ENCODE assay signal across 22 cellular contexts in the genomic region with DNA sequence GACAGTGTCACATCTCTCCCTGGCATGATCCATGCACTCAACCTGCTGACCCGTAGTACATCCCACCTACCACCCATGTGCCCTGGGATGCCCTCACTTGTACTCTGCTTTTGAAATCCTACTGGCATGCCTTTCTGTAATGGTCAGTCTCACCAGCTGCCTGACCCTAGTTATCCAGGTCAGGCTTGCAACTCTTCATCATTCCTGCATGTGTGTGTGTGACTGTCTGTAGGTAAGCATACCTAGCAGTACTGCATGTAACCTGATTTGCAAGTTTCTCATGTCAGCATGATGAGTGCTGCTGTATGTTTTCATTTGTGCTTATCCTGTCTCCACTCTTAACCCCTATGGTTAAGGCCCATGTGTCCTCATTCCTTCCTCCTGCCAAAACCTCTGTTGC.
"Had no signal": no experiment of that assay in that cellular context is flagged by ENCODE, and none has a peak within 500 bp of the region (broad histone marks: within the 10 kb centered on the region; RNA-seq: fewer than 3 reads in every experiment).

No MANE protein-coding gene starts in this region.

- H3K9me3 ChIP-seq: neutrophil, psoas muscle, right lobe of liver, testis, tibial nerve had no signal

- ATAC-seq: left colon; left ventricle myocardium superior; psoas muscle; right lobe of liver; stimulated activated effector memory CD8-positive, alpha-beta T cell treated with anti-CD3 and anti-CD28 coated beads, Interleukin-12 subunit alpha, Interleukin-12 subunit beta, amount 100 ng/mL, for 72 hours had no signal

- H3K27ac Mint-ChIP-seq: endodermal cell; natural killer cell treated with Interleukin-12 subunit alpha and Interleukin-12 subunit beta and Interleukin-15 and Interleukin-18, amount 100 ng/mL, for 72 hours; stimulated activated effector memory CD8-positive, alpha-beta T cell treated with anti-CD3 and anti-CD28 coated beads, Interleukin-12 subunit alpha, Interleukin-12 subunit beta, amount 100 ng/mL, for 72 hours; stimulated activated naive CD8-positive, alpha-beta T cell treated with anti-CD3 and anti-CD28 coated beads, Interleukin-15, amount 100 ng/mL, for 72 hours had no signal

- H3K36me3 Mint-ChIP-seq: natural killer cell treated with Interleukin-12 subunit alpha and Interleukin-12 subunit beta and Interleukin-15 and Interleukin-18, amount 100 ng/mL, for 72 hours; stimulated activated effector memory CD8-positive, alpha-beta T cell treated with anti-CD3 and anti-CD28 coated beads, Interleukin-12 subunit alpha, Interleukin-12 subunit beta, amount 100 ng/mL, for 72 hours had no signal

- H3K9me3 Mint-ChIP-seq: endodermal cell; stimulated activated effector memory CD8-positive, alpha-beta T cell treated with anti-CD3 and anti-CD28 coated beads, Interleukin-12 subunit alpha, Interleukin-12 subunit beta, amount 100 ng/mL, for 72 hours; stimulated activated naive CD8-positive, alpha-beta T cell treated with anti-CD3 and anti-CD28 coated beads, Interleukin-15, amount 100 ng/mL, for 72 hours had no signal

- H3K36me3 ChIP-seq: neutrophil, right lobe of liver, tibial nerve had no signal

- H3K27ac ChIP-seq: coronary artery, neutrophil, psoas muscle, right lobe of liver, testis, tibial nerve had no signal

- H3K4me1 Mint-ChIP-seq: stimulated activated effector memory CD8-positive, alpha-beta T cell treated with anti-CD3 and anti-CD28 coated beads, Interleukin-12 subunit alpha, Interleukin-12 subunit beta, amount 100 ng/mL, for 72 hours had no signal

- H3K4me1 ChIP-seq: psoas muscle, right lobe of liver, testis had no signal

- DNase-seq: effector CD4-positive, alpha-beta T cell; endodermal cell; foreskin melanocyte; head of caudate nucleus; hippocampal formation; left colon; left ventricle myocardium superior; mesenchymal stem cell; midbrain; psoas muscle; retina; right lobe of liver; stimulated activated CD4-positive, alpha-beta T cell treated with anti-CD3 and anti-CD28 coated beads, Interleukin-4, amount 100 ng/mL, for 1 hour; stimulated activated CD8-positive, alpha-beta memory T cell treated with anti-CD3 and anti-CD28 coated beads, Interleukin-4, amount 100 ng/mL, for 48 hours; stimulated activated naive CD8-positive, alpha-beta T cell treated with anti-CD3 and anti-CD28 coated beads, Interleukin-15, amount 100 ng/mL, for 72 hours; testis had no signal

- H3K4me3 Mint-ChIP-seq: endodermal cell; natural killer cell treated with Interleukin-12 subunit alpha and Interleukin-12 subunit beta and Interleukin-15 and Interleukin-18, amount 100 ng/mL, for 72 hours; stimulated activated effector memory CD8-positive, alpha-beta T cell treated with anti-CD3 and anti-CD28 coated beads, Interleukin-12 subunit alpha, Interleukin-12 subunit beta, amount 100 ng/mL, for 72 hours; stimulated activated naive CD8-positive, alpha-beta T cell treated with anti-CD3 and anti-CD28 coated beads, Interleukin-15, amount 100 ng/mL, for 72 hours had no signal

- H3K4me3 ChIP-seq: coronary artery, lung, psoas muscle, right lobe of liver, testis, tibial nerve had no signal
